8 cellular contexts compared by ENCODE assay signal in the genomic region with DNA sequence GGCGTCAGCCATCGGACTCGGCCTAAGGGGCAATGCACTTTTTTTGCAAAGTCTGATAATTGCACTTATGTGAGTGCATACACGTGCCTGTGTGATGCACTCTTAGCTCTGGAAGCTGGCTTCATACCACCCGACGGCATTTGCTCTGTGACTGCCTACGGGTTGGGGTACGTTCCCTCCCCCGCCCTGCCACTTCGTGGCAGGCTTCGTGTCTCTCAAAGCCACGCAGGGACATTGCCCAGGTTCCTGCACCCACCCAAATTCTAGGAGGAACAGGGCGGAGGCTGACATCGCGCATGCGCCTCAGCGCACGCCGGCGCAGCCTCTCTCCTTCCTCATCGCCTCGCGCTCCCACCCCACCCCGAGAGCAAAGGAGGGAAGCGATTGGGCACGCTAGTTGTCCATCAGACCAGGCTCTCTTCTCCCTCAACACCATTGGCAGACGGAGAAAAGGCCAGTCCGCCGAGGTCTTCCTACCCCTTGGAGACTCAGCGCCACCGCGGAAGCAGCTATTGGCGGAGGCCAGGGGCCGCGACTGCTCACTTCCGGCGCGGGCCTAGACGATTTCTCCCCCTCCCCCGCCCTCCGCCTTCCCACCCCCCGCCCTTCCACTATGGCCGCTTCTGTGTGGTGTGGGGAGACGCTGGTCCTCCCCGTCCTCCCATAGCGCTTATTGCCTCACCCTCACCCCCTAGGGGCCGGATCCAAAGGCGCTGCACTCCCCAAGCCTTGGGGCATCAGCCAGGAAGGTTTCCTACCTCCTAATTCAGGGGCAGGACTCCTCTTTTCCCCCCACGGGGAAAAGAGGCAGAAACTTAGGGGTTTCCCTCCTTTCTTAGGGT. TPM values are rescaled to one million over a fixed set of nuclear protein-coding genes. Genes with fewer than 3 reads are reported as not detected.
DNase-seq lines count a peak whose midpoint lies in the region; ATAC-seq lines count a peak whose summit lies in the region.

A gene with protein sequence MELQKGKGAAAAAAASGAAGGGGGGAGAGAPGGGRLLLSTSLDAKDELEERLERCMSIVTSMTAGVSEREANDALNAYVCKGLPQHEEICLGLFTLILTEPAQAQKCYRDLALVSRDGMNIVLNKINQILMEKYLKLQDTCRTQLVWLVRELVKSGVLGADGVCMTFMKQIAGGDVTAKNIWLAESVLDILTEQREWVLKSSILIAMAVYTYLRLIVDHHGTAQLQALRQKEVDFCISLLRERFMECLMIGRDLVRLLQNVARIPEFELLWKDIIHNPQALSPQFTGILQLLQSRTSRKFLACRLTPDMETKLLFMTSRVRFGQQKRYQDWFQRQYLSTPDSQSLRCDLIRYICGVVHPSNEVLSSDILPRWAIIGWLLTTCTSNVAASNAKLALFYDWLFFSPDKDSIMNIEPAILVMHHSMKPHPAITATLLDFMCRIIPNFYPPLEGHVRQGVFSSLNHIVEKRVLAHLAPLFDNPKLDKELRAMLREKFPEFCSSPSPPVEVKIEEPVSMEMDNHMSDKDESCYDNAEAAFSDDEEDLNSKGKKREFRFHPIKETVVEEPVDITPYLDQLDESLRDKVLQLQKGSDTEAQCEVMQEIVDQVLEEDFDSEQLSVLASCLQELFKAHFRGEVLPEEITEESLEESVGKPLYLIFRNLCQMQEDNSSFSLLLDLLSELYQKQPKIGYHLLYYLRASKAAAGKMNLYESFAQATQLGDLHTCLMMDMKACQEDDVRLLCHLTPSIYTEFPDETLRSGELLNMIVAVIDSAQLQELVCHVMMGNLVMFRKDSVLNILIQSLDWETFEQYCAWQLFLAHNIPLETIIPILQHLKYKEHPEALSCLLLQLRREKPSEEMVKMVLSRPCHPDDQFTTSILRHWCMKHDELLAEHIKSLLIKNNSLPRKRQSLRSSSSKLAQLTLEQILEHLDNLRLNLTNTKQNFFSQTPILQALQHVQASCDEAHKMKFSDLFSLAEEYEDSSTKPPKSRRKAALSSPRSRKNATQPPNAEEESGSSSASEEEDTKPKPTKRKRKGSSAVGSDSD (plus strand): TSS at position 588 of the 842 bp plus-strand sequence. CDS start 585 bp downstream, outside the sequence.

- peak; percentile 97 for ATAC-seq in GM19328 (IDR thresholded peaks at IDR 0.05; ENCODE audit: unreplicated experiment)
- ATAC-seq in HG03520 (IDR thresholded peaks at IDR 0.05; ENCODE audit: unreplicated experiment) = peak; percentile 94
- ATAC-seq in left colon = peak; percentile 99

- CTCF ChIA-PET in activated CD4-positive, alpha-beta T cell treated with anti-CD3 and anti-CD28 coated beads, Interleukin-2, amount 10 ng/mL, durations not matched to agents 7 days and 5 days (lab: Charles Lee) = interaction anchor here (0.7 to 1.8 kb wide), 3 partner anchors 12 to 16 kb away, joined by 3 to 4 read pairs (median 3); no protein-coding TSS in a partner anchor

- peaks cover 0 to 18% (median 8%) of the 10 kb centered on the region in 11 experiments; a peak in 15 of 22 replicates for H3K36me3 ChIP-seq in BLaER1 treated with 17β-estradiol and CSF1 and Interleukin-3, amounts not matched to agents 10 nM and 100 nM

- H3K27ac Mint-ChIP-seq in activated CD4-positive, alpha-beta T cell treated with anti-CD3 and anti-CD28 coated beads, Interleukin-2, amount 10 ng/mL, durations not matched to agents 7 days and 5 days = peak within 1 kb of the TSS; percentile 91

- peak; percentile 100 for DNase-seq in NCI-H69 (lab: John Stamatoyannopoulos, UW)
- peak; percentile 100 for DNase-seq in activated CD4-positive, alpha-beta T cell treated with anti-CD3 and anti-CD28 coated beads, Interleukin-2, amount 10 ng/mL, durations not matched to agents 7 days and 5 days
- peak; percentile 95 for DNase-seq in cortex of kidney (lab: John Stamatoyannopoulos, UW)
- peak; percentile 98 to 100 for DNase-seq in left colon
- DNase-seq in stimulated activated CD4-positive, alpha-beta T cell treated with anti-CD3 and anti-CD28 coated beads, Interleukin-1b, Interleukin-23, amount 100 ng/mL, for 48 hours = peak; percentile 100

- H3K4me1 Mint-ChIP-seq in activated CD4-positive, alpha-beta T cell treated with anti-CD3 and anti-CD28 coated beads, Interleukin-2, amount 10 ng/mL, durations not matched to agents 7 days and 5 days = peaks cover 41% of the 10 kb centered on the region

- peak within 1 kb of the TSS; percentile 88 to 100 (median 98) for H3K4me2 ChIP-seq in BLaER1 treated with 17β-estradiol and CSF1 and Interleukin-3, amounts not matched to agents 10 nM and 100 nM

- H3K4me3 Mint-ChIP-seq in activated CD4-positive, alpha-beta T cell treated with anti-CD3 and anti-CD28 coated beads, Interleukin-2, amount 10 ng/mL, durations not matched to agents 7 days and 5 days = peak within 1 kb of the TSS; percentile 94

- H4K20me1 ChIP-seq in BLaER1 treated with 17β-estradiol and CSF1 and Interleukin-3, amounts not matched to agents 10 nM and 100 nM = no peaks in the 10 kb centered on the region

- intact Hi-C loops in left colon (cut with DNase I, micrococcal nuclease) = no loop called here

- no peaks in the 10 kb centered on the region for H3K27me3 Mint-ChIP-seq in activated CD4-positive, alpha-beta T cell treated with anti-CD3 and anti-CD28 coated beads, Interleukin-2, amount 10 ng/mL, durations not matched to agents 7 days and 5 days

- H3K9me3 Mint-ChIP-seq in activated CD4-positive, alpha-beta T cell treated with anti-CD3 and anti-CD28 coated beads, Interleukin-2, amount 10 ng/mL, durations not matched to agents 7 days and 5 days = no peaks in the 10 kb centered on the region

- H3K9me3 ChIP-seq in BLaER1 treated with 17β-estradiol and CSF1 and Interleukin-3, amounts not matched to agents 10 nM and 100 nM (replicated peaks in 1 of 11) = no peaks in the 10 kb centered on the region

- no peaks in the 10 kb centered on the region for H3K27me3 ChIP-seq in BLaER1 treated with 17β-estradiol and CSF1 and Interleukin-3, amounts not matched to agents 10 nM and 100 nM

- H3K27ac ChIP-seq in BLaER1 treated with 17β-estradiol and CSF1 and Interleukin-3, amounts not matched to agents 10 nM and 100 nM = peak within 1 kb of the TSS; percentile 95 to 100 (median 99)

- H3K4me1 ChIP-seq in BLaER1 treated with 17β-estradiol and CSF1 and Interleukin-3, amounts not matched to agents 10 nM and 100 nM = peaks cover 39 to 51% (median 42%) of the 10 kb centered on the region in 10 experiments

- peaks cover 19% of the 10 kb centered on the region for H3K36me3 Mint-ChIP-seq in activated CD4-positive, alpha-beta T cell treated with anti-CD3 and anti-CD28 coated beads, Interleukin-2, amount 10 ng/mL, durations not matched to agents 7 days and 5 days (ENCODE audit: low read depth)

- peak within 1 kb of the TSS; percentile 72 to 93 (median 86) for H3K4me3 ChIP-seq in BLaER1 treated with 17β-estradiol and CSF1 and Interleukin-3, amounts not matched to agents 10 nM and 100 nM

- POLR2A ChIA-PET in activated CD4-positive, alpha-beta T cell treated with anti-CD3 and anti-CD28 coated beads, Interleukin-2, amount 10 ng/mL, durations not matched to agents 7 days and 5 days (lab: Charles Lee) = interaction anchor here (0.9 kb wide), 1 partner anchor 8 kb away, joined by 4 read pairs; no protein-coding TSS in a partner anchor

- H3K9ac ChIP-seq in BLaER1 treated with 17β-estradiol and CSF1 and Interleukin-3, amounts not matched to agents 10 nM and 100 nM = peak within 1 kb of the TSS; percentile 97 to 100 (median 97)

RNA-seq across cellular contexts. Expression of the gene that starts here (rescaled TPM):
- total RNA-seq in activated CD4-positive, alpha-beta T cell treated with anti-CD3 and anti-CD28 coated beads, Interleukin-2, amount 10 ng/mL, durations not matched to agents 7 days and 5 days = 10 to 100 TPM; 62.9 to 64.8 TPM
- total RNA-seq in left colon = 10 to 100 TPM; 25.8 to 28.1 TPM

Comparison
In these comparisons a context has a peak if more than half of its experiments do, and no peak if none do; other contexts are left out.
1. Peak in every context shown above with its lines: DNase-seq, ATAC-seq, H3K4me3 ChIP-seq and H3K27ac ChIP-seq.